10 cellular contexts compared by ENCODE assay signal in the genomic region with DNA sequence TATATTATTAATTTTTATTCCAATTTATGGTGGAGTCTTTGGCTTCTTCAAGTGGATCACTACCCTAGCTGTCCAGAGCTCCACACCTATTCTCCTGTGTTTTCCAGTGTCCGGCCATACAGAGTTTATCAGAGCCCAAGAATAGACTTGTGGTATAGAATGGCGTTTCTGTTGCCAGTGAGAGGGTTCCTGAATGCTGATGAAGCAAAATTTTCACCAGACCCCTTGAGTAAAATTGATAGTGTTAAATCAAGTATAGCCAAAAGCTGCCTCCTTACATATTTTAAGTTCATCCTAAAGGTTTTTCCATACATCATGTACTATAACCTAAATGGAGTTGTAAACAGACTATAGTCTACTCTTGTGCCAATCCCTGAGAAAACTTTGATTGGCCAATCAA.
"Had no signal": no experiment of that assay in that cellular context is flagged by ENCODE, and none has a peak within 500 bp of the region (broad histone marks: within the 10 kb centered on the region; RNA-seq: fewer than 3 reads in every experiment).

No MANE protein-coding gene starts in this region.

- H3K9ac ChIP-seq: GM23248 had no signal

- H3K4me2 ChIP-seq: GM23338 had no signal

- ATAC-seq: GM23338, HCT116 had no signal

- H3K4me3 ChIP-seq: GM23248, GM23338, HAP-1 had no signal

- H3K9me3 ChIP-seq: HAP-1 had no signal

- H3K27ac ChIP-seq: GM23248 had no signal

- DNase-seq: GM23248, GOT3, H7, H9, HCEC 1CT, HFFc6 had no signal

- FAIRE-seq: H54 had no signal

- H3K36me3 ChIP-seq: HAP-1 had no signal

- H3K4me1 ChIP-seq: HAP-1 had no signal

- H2AFZ ChIP-seq: GM23248, GM23338 had no signal
